33 cellular contexts compared by ENCODE assay signal in genomic region chr6:20492099-20492498, GRCh38.
"Had no signal": no experiment of that assay in that cellular context is flagged by ENCODE, and none has a peak within 500 bp of the region (broad histone marks: within the 10 kb centered on the region; RNA-seq: fewer than 3 reads in every experiment).

No MANE protein-coding gene starts in this region.

- H3K4me1 Mint-ChIP-seq: activated B cell treated with CpG ODN at 0.5 μM for 24 hours; activated CD8-positive, alpha-beta memory T cell treated with anti-CD3 and anti-CD28 coated beads, Interleukin-2, amount 10 ng/mL, durations not matched to agents 7 days and 5 days; activated naive CD4-positive, alpha-beta T cell treated with anti-CD3 and anti-CD28 coated beads, Interleukin-2, amount 50 U/mL, for 24 hours; activated naive CD8-positive, alpha-beta T cell treated with anti-CD3 and anti-CD28 coated beads, Interleukin-2, amount 50 U/mL, for 24 hours; T-helper 17 cell had no signal

- ATAC-seq: activated CD4-positive, CD25-positive, alpha-beta regulatory T cell treated with anti-CD3 and anti-CD28 coated beads, Interleukin-2, amount 50 U/mL, for 24 hours; activated CD8-positive, alpha-beta memory T cell treated with anti-CD3 and anti-CD28 coated beads, Interleukin-2, amount 10 ng/mL, durations not matched to agents 7 days and 5 days; activated CD8-positive, alpha-beta T cell treated with anti-CD3 and anti-CD28 coated beads, Interleukin-2, amount 10 ng/mL, durations not matched to agents 7 days and 5 days; activated naive CD8-positive, alpha-beta T cell treated with anti-CD3 and anti-CD28 coated beads, Interleukin-2, amount 50 U/mL, for 24 hours; body of pancreas; esophagus mucosa; T-helper 17 cell had no signal

- H3K4me1 ChIP-seq: adrenal gland, body of pancreas had no signal

- H3K27me3 ChIP-seq: adrenal gland, body of pancreas had no signal

- H3K4me3 Mint-ChIP-seq: activated B cell treated with CpG ODN at 0.5 μM for 24 hours; activated CD4-positive, alpha-beta memory T cell treated with anti-CD3 and anti-CD28 coated beads for 36 hours; activated CD8-positive, alpha-beta memory T cell treated with anti-CD3 and anti-CD28 coated beads, Interleukin-2, amount 10 ng/mL, durations not matched to agents 7 days and 5 days; activated CD8-positive, alpha-beta T cell treated with anti-CD3 and anti-CD28 coated beads, Interleukin-2, amount 10 ng/mL, durations not matched to agents 7 days and 5 days; activated naive CD4-positive, alpha-beta T cell treated with anti-CD3 and anti-CD28 coated beads for 36 hours; activated naive CD4-positive, alpha-beta T cell treated with anti-CD3 and anti-CD28 coated beads, Interleukin-2, amount 50 U/mL, for 24 hours; activated naive CD8-positive, alpha-beta T cell treated with anti-CD3 and anti-CD28 coated beads for 36 hours; activated naive CD8-positive, alpha-beta T cell treated with anti-CD3 and anti-CD28 coated beads, Interleukin-2, amount 50 U/mL, for 24 hours; activated T-helper 1 cell treated with anti-CD3 and anti-CD28 coated beads, Interleukin-12 subunit alpha, Interleukin-12 subunit beta, Interleukin-2, Interleukin-4 antibody, amounts not matched to agents 30 ng/mL and 10 ng/mL and 1 ng/mL, durations not matched to agents 14 hours and 24 hours and 36 hours; T-helper 17 cell; T-helper 2 cell treated with Interferon-gamma antibody and Interleukin-4, amounts not matched to agents 5 μg/mL and 100 μg/mL, for 36 hours had no signal

- H3K9me3 ChIP-seq: adrenal gland, body of pancreas had no signal

- H3K27ac ChIP-seq: adrenal gland, body of pancreas, WERI-Rb-1 had no signal

- H3K9me3 Mint-ChIP-seq: activated B cell treated with CpG ODN at 0.5 μM for 24 hours; activated CD4-positive, alpha-beta memory T cell treated with anti-CD3 and anti-CD28 coated beads for 36 hours; activated naive CD4-positive, alpha-beta T cell treated with anti-CD3 and anti-CD28 coated beads for 36 hours; activated naive CD4-positive, alpha-beta T cell treated with anti-CD3 and anti-CD28 coated beads, Interleukin-2, amount 50 U/mL, for 24 hours; activated naive CD8-positive, alpha-beta T cell treated with anti-CD3 and anti-CD28 coated beads for 36 hours; activated naive CD8-positive, alpha-beta T cell treated with anti-CD3 and anti-CD28 coated beads, Interleukin-2, amount 50 U/mL, for 24 hours; activated T-helper 1 cell treated with anti-CD3 and anti-CD28 coated beads, Interleukin-12 subunit alpha, Interleukin-12 subunit beta, Interleukin-2, Interleukin-4 antibody, amounts not matched to agents 30 ng/mL and 10 ng/mL and 1 ng/mL, durations not matched to agents 14 hours and 24 hours and 36 hours; activated T-helper 2 cell treated with anti-CD3 and anti-CD28 coated beads, Interferon-gamma antibody, Interleukin-2, Interleukin-4, amounts not matched to agents 10 μg/mL and 5 μg/mL and 100 μg/mL, durations not matched to agents 14 hours and 24 hours and 36 hours; T-helper 2 cell treated with Interferon-gamma antibody and Interleukin-4, amounts not matched to agents 5 μg/mL and 100 μg/mL, for 36 hours had no signal

- FAIRE-seq: colon, endometrium, frontal cortex had no signal

- H3K27me3 Mint-ChIP-seq: activated B cell treated with CpG ODN at 0.5 μM for 24 hours; activated CD4-positive, alpha-beta memory T cell treated with anti-CD3 and anti-CD28 coated beads for 36 hours; activated CD8-positive, alpha-beta memory T cell treated with anti-CD3 and anti-CD28 coated beads, Interleukin-2, amount 10 ng/mL, durations not matched to agents 7 days and 5 days; activated naive CD4-positive, alpha-beta T cell treated with anti-CD3 and anti-CD28 coated beads, Interleukin-2, amount 50 U/mL, for 24 hours; activated naive CD8-positive, alpha-beta T cell treated with anti-CD3 and anti-CD28 coated beads for 36 hours; activated naive CD8-positive, alpha-beta T cell treated with anti-CD3 and anti-CD28 coated beads, Interleukin-2, amount 50 U/mL, for 24 hours; T-helper 17 cell had no signal

- H3K4me3 ChIP-seq: adrenal gland, body of pancreas had no signal

- H3K27ac Mint-ChIP-seq: activated B cell treated with CpG ODN at 0.5 μM for 24 hours; activated CD4-positive, alpha-beta memory T cell treated with anti-CD3 and anti-CD28 coated beads for 36 hours; activated CD8-positive, alpha-beta memory T cell treated with anti-CD3 and anti-CD28 coated beads, Interleukin-2, amount 10 ng/mL, durations not matched to agents 7 days and 5 days; activated CD8-positive, alpha-beta T cell treated with anti-CD3 and anti-CD28 coated beads, Interleukin-2, amount 10 ng/mL, durations not matched to agents 7 days and 5 days; activated naive CD4-positive, alpha-beta T cell treated with anti-CD3 and anti-CD28 coated beads for 36 hours; activated naive CD4-positive, alpha-beta T cell treated with anti-CD3 and anti-CD28 coated beads, Interleukin-2, amount 50 U/mL, for 24 hours; activated naive CD8-positive, alpha-beta T cell treated with anti-CD3 and anti-CD28 coated beads for 36 hours; activated naive CD8-positive, alpha-beta T cell treated with anti-CD3 and anti-CD28 coated beads, Interleukin-2, amount 50 U/mL, for 24 hours; activated T-helper 1 cell treated with anti-CD3 and anti-CD28 coated beads, Interleukin-12 subunit alpha, Interleukin-12 subunit beta, Interleukin-2, Interleukin-4 antibody, amounts not matched to agents 30 ng/mL and 10 ng/mL and 1 ng/mL, durations not matched to agents 14 hours and 24 hours and 36 hours; activated T-helper 2 cell treated with anti-CD3 and anti-CD28 coated beads, Interferon-gamma antibody, Interleukin-2, Interleukin-4, amounts not matched to agents 10 μg/mL and 5 μg/mL and 100 μg/mL, durations not matched to agents 14 hours and 24 hours and 36 hours; T-helper 17 cell; T-helper 2 cell treated with Interferon-gamma antibody and Interleukin-4, amounts not matched to agents 5 μg/mL and 100 μg/mL, for 36 hours had no signal

- DNase-seq: activated B cell treated with CpG ODN at 0.5 μM for 24 hours; activated CD4-positive, alpha-beta memory T cell treated with anti-CD3 and anti-CD28 coated beads for 36 hours; activated CD4-positive, alpha-beta T cell treated with anti-CD3 and anti-CD28 coated beads for 48 hours; activated CD8-positive, alpha-beta memory T cell treated with anti-CD3 and anti-CD28 coated beads, Interleukin-2, amount 10 ng/mL, durations not matched to agents 7 days and 5 days; activated CD8-positive, alpha-beta memory T cell treated with anti-CD3 and anti-CD28 coated beads, Interleukin-2, amount 50 U/mL, for 4 hours; activated CD8-positive, alpha-beta T cell treated with anti-CD3 and anti-CD28 coated beads, Interleukin-2, amount 10 ng/mL, durations not matched to agents 7 days and 5 days; activated effector memory CD4-positive, alpha-beta T cell treated with anti-CD3 and anti-CD28 coated beads, Interleukin-2, amount 50 U/mL, for 16 hours; activated naive CD4-positive, alpha-beta T cell treated with anti-CD3 and anti-CD28 coated beads for 36 hours; activated naive CD8-positive, alpha-beta T cell treated with anti-CD3 and anti-CD28 coated beads for 36 hours; activated naive CD8-positive, alpha-beta T cell treated with anti-CD3 and anti-CD28 coated beads, Interleukin-2, amount 50 U/mL, for 24 hours; activated T-cell treated with anti-CD3 and anti-CD28 coated beads, Interleukin-2, amount 50 U/mL, for 1 hour; activated T-cell treated with anti-CD3 and anti-CD28 coated beads, Interleukin-2, amount 50 U/mL, for 48 hours; adrenal gland; amygdala; aorta; body of pancreas; caudate nucleus; cortex of kidney; effector CD8-positive, alpha-beta T cell; foreskin fibroblast; head of caudate nucleus; T-helper 17 cell; T1000; WERI-Rb-1 had no signal
